In the genomic region with DNA sequence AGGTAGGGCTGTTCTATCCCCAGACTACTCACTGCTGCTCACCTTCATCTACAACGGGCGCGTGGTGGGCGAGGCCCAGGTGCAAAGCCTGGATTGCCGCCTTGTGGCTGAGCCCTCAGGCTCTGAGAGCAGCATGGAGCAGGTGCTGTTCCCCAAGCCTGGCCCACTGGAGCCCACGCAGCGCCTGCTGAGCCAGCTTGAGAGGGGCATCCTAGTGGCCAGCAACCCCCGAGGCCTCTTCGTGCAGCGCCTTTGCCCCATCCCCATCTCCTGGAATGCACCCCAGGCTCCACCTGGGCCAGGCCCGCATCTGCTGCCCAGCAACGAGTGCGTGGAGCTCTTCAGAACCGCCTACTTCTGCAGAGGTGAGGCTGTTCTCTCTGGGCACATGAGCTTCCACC, we compare ENCODE assay signal across 15 cellular contexts. TPM values are rescaled to one million over a fixed set of nuclear protein-coding genes. Genes with fewer than 3 reads are reported as not detected.
DNase-seq lines count a peak whose midpoint lies in the region; ATAC-seq and TF ChIP-seq lines count a peak whose summit lies in the region.
"Had no signal": no experiment of that assay in that cellular context is flagged by ENCODE, and none has a peak within 500 bp of the region (broad histone marks: within the 10 kb centered on the region; RNA-seq: fewer than 3 reads in every experiment).

No MANE protein-coding gene starts in this region.

- TF ChIP-seq CTCF in chondrocyte (IDR thresholded peaks at IDR 0.05), result no peak

- H3K36me3 Mint-ChIP-seq in activated T-cell treated with anti-CD3 and anti-CD28 coated beads, Interleukin-2, amount 50 U/mL, for 24 hours (ENCODE audit: low read depth), result peaks cover 94% of the 10 kb centered on the region
- peaks cover 14% of the 10 kb centered on the region for H3K36me3 Mint-ChIP-seq in IgD-negative memory B cell
- peaks cover 38% of the 10 kb centered on the region for H3K36me3 Mint-ChIP-seq in chondrocyte (ENCODE audit: low read depth)
- peaks cover 23% of the 10 kb centered on the region for H3K36me3 Mint-ChIP-seq in natural killer cell treated with Interleukin-12 subunit alpha and Interleukin-12 subunit beta and Interleukin-15 and Interleukin-18, amount 100 ng/mL, for 72 hours

- H3K4me3 Mint-ChIP-seq in activated T-cell treated with anti-CD3 and anti-CD28 coated beads, Interleukin-2, amount 50 U/mL, for 24 hours, result no peak overlapping the region
- H3K4me3 Mint-ChIP-seq in IgD-negative memory B cell, result peak overlapping the region in 1 of 4 donors; percentile 85
- H3K4me3 Mint-ChIP-seq in chondrocyte (ENCODE audit: unreplicated experiment), result no peak overlapping the region
- no peak overlapping the region for H3K4me3 Mint-ChIP-seq in natural killer cell treated with Interleukin-12 subunit alpha and Interleukin-12 subunit beta and Interleukin-15 and Interleukin-18, amount 100 ng/mL, for 72 hours

- no peak for DNase-seq in activated T-cell treated with anti-CD3 and anti-CD28 coated beads, Interleukin-2, amount 50 U/mL, for 24 hours
- DNase-seq in activated T-cell treated with anti-CD3 and anti-CD28 coated beads, Interleukin-2, amount 50 U/mL, for 1 hour, result no peak
- peak; percentile 80 for DNase-seq in chondrocyte (ENCODE audit: low spot score)
- DNase-seq in natural killer cell treated with Interleukin-12 subunit alpha and Interleukin-12 subunit beta and Interleukin-15 and Interleukin-18, amount 100 ng/mL, for 72 hours (ENCODE audit: low spot score), result no peak
- no peak for DNase-seq in DMS53 treated with DMSO at 0.1 percent for 48 hours (lab: John Stamatoyannopoulos, UW; ENCODE audit: unreplicated experiment)
- DNase-seq in GDM1 (lab: John Stamatoyannopoulos, UW), result no peak
- DNase-seq in NCI-H2171 (lab: John Stamatoyannopoulos, UW), result no peak
- DNase-seq: NCI-H1436; NCI-H526 treated with DMSO at 0.1 percent for 48 hours; ovary; RPMI8226; stimulated activated CD8-positive, alpha-beta memory T cell treated with anti-CD3 and anti-CD28 coated beads, Interleukin-4, amount 100 ng/mL, for 48 hours had no signal

- no peaks in the 10 kb centered on the region for H3K27me3 Mint-ChIP-seq in activated T-cell treated with anti-CD3 and anti-CD28 coated beads, Interleukin-2, amount 50 U/mL, for 24 hours
- no peaks in the 10 kb centered on the region for H3K27me3 Mint-ChIP-seq in IgD-negative memory B cell
- no peaks in the 10 kb centered on the region for H3K27me3 Mint-ChIP-seq in chondrocyte (ENCODE audit: low read depth)
- H3K27me3 Mint-ChIP-seq in natural killer cell treated with Interleukin-12 subunit alpha and Interleukin-12 subunit beta and Interleukin-15 and Interleukin-18, amount 100 ng/mL, for 72 hours, result no peaks in the 10 kb centered on the region

- ATAC-seq in natural killer cell treated with Interleukin-12 subunit alpha and Interleukin-12 subunit beta and Interleukin-15 and Interleukin-18, amount 100 ng/mL, for 72 hours, result no peak
- ATAC-seq: right cardiac atrium, SK-N-SH treated with all-trans-retinoic acid at 6 μM for 48 hours had no signal

- H3K4me1 Mint-ChIP-seq in activated T-cell treated with anti-CD3 and anti-CD28 coated beads, Interleukin-2, amount 50 U/mL, for 24 hours (ENCODE audit: low read depth), result peaks cover 67% of the 10 kb centered on the region
- H3K4me1 Mint-ChIP-seq in IgD-negative memory B cell (peaks cover 7 to 36% (median 28%) of the 10 kb centered on the region in 3 donors), chondrocyte (ENCODE audit: low read depth) (peaks cover 20% of the 10 kb centered on the region)
- H3K4me1 Mint-ChIP-seq in natural killer cell treated with Interleukin-12 subunit alpha and Interleukin-12 subunit beta and Interleukin-15 and Interleukin-18, amount 100 ng/mL, for 72 hours (ENCODE audit: low read depth in 2 of 2), result peaks cover 39 to 49% of the 10 kb centered on the region in 2 donors

- peak overlapping the region; percentile 100 for H3K27ac Mint-ChIP-seq in activated T-cell treated with anti-CD3 and anti-CD28 coated beads, Interleukin-2, amount 50 U/mL, for 24 hours
- H3K27ac Mint-ChIP-seq in IgD-negative memory B cell, result peak overlapping the region in 2 of 3 donors; percentile 57 to 84
- H3K27ac Mint-ChIP-seq in chondrocyte (ENCODE audit: unreplicated experiment), result no peak overlapping the region
- peak overlapping the region; percentile 64 to 71 for H3K27ac Mint-ChIP-seq in natural killer cell treated with Interleukin-12 subunit alpha and Interleukin-12 subunit beta and Interleukin-15 and Interleukin-18, amount 100 ng/mL, for 72 hours

- H3K9me3 Mint-ChIP-seq in activated T-cell treated with anti-CD3 and anti-CD28 coated beads, Interleukin-2, amount 50 U/mL, for 24 hours, result no peaks in the 10 kb centered on the region
- H3K9me3 Mint-ChIP-seq in IgD-negative memory B cell (no peaks in the 10 kb centered on the region), chondrocyte (ENCODE audit: low read depth) (no peaks in the 10 kb centered on the region)
- H3K9me3 Mint-ChIP-seq in natural killer cell treated with Interleukin-12 subunit alpha and Interleukin-12 subunit beta and Interleukin-15 and Interleukin-18, amount 100 ng/mL, for 72 hours, result no peaks in the 10 kb centered on the region

RNA-seq across cellular contexts. Expression of gene IRF9, which starts 3.5 kb away (rescaled TPM):
- 136 TPM for polyA plus RNA-seq in IgD-negative memory B cell
- total RNA-seq in chondrocyte, result 28.9 to 38.4 TPM (median 37.8 TPM) in 3 replicates
- 100 to 1,000 TPM; 135 to 227 TPM for total RNA-seq in natural killer cell treated with Interleukin-12 subunit alpha and Interleukin-12 subunit beta and Interleukin-15 and Interleukin-18, amount 100 ng/mL, for 72 hours

RNA-seq across cellular contexts. Expression of gene REC8, which starts 7.3 kb away (rescaled TPM):
- 12.5 TPM for polyA plus RNA-seq in IgD-negative memory B cell
- total RNA-seq in chondrocyte, result 4.4 to 7.9 TPM (median 5.0 TPM) in 3 replicates
- total RNA-seq in natural killer cell treated with Interleukin-12 subunit alpha and Interleukin-12 subunit beta and Interleukin-15 and Interleukin-18, amount 100 ng/mL, for 72 hours, result 10 to 100 TPM; 52.1 to 85.9 TPM

RNA-seq across cellular contexts. Expression of gene RNF31, which starts 17.3 kb away (rescaled TPM):
- polyA plus RNA-seq in IgD-negative memory B cell, result 54.3 TPM
- total RNA-seq in chondrocyte, result 38.8 to 50.6 TPM (median 45.8 TPM) in 3 replicates
- 100 to 1,000 TPM; 115 to 170 TPM for total RNA-seq in natural killer cell treated with Interleukin-12 subunit alpha and Interleukin-12 subunit beta and Interleukin-15 and Interleukin-18, amount 100 ng/mL, for 72 hours

RNA-seq across cellular contexts. Expression of gene PSME2, which starts 18.2 kb away (rescaled TPM):
- polyA plus RNA-seq in IgD-negative memory B cell, result 328 TPM
- 53.6 to 78.7 TPM (median 59.7 TPM) in 3 replicates for total RNA-seq in chondrocyte
- total RNA-seq in natural killer cell treated with Interleukin-12 subunit alpha and Interleukin-12 subunit beta and Interleukin-15 and Interleukin-18, amount 100 ng/mL, for 72 hours, result 100 to 1,000 TPM; 600 to 673 TPM

RNA-seq across cellular contexts. Expression of gene EMC9, which starts 23.2 kb away (rescaled TPM):
- polyA plus RNA-seq in IgD-negative memory B cell, result 18.2 TPM
- total RNA-seq in chondrocyte, result 14.0 to 15.3 TPM (median 14.8 TPM) in 3 replicates
- total RNA-seq in natural killer cell treated with Interleukin-12 subunit alpha and Interleukin-12 subunit beta and Interleukin-15 and Interleukin-18, amount 100 ng/mL, for 72 hours, result 10 to 100 TPM; 28.7 to 37.5 TPM
